20 cellular contexts compared by ENCODE assay signal in the genomic region with DNA sequence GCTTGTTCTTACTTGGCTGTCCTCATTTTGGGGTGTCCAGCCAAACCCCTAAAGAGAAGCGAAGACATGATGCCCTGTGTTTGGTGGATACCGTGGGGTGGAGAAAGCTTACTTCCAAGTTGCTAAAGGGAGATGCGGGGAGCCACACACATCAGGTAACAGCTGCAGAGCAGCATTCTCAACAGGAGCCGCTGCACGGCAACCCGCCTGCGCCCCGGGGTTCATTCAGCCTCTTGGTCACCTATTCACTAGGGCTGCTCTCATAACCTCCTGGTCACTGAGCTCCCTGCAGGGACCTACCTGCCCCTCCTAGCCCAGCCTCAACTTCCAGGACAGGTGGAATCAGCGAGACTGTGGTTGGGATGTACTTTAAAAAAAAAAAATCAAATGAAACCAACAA. TPM values are rescaled to one million over a fixed set of nuclear protein-coding genes. Genes with fewer than 3 reads are reported as not detected.
A peak's percentile ranks its signal among the peaks of the same experiment; 100 is the strongest.
DNase-seq lines count a peak whose midpoint lies in the region; ATAC-seq and TF ChIP-seq lines count a peak whose summit lies in the region.
"Had no signal": no experiment of that assay in that cellular context is flagged by ENCODE, and none has a peak within 500 bp of the region (broad histone marks: within the 10 kb centered on the region; RNA-seq: fewer than 3 reads in every experiment).

No MANE protein-coding gene starts in this region.

- no peak overlapping the region for H3K27ac ChIP-seq in CD4-positive, alpha-beta T cell (ENCODE audit: low read depth, low read length)
- peak overlapping the region; percentile 78 for H3K27ac ChIP-seq in psoas muscle

- no peaks in the 10 kb centered on the region for H3K9me3 Mint-ChIP-seq in activated T-cell treated with anti-CD3 and anti-CD28 coated beads, Interleukin-2, amount 50 U/mL, for 24 hours
- no peaks in the 10 kb centered on the region for H3K9me3 Mint-ChIP-seq in CD4-positive, alpha-beta T cell
- no peaks in the 10 kb centered on the region for H3K9me3 Mint-ChIP-seq in immature natural killer cell
- H3K9me3 Mint-ChIP-seq in osteocyte (ENCODE audit: unreplicated experiment) = no peaks in the 10 kb centered on the region
- H3K9me3 Mint-ChIP-seq: H9 had no signal

- TF ChIP-seq CTCF in CD4-positive, alpha-beta T cell (IDR thresholded peaks at IDR 0.05) = no peak
- TF ChIP-seq CTCF in psoas muscle (IDR thresholded peaks at IDR 0.05) (no peak), osteocyte (IDR thresholded peaks at IDR 0.05) (no peak)

- H3K36me3 Mint-ChIP-seq in activated T-cell treated with anti-CD3 and anti-CD28 coated beads, Interleukin-2, amount 50 U/mL, for 24 hours (ENCODE audit: low read depth) = peaks cover 96% of the 10 kb centered on the region
- peaks cover 92% of the 10 kb centered on the region for H3K36me3 Mint-ChIP-seq in CD4-positive, alpha-beta T cell (ENCODE audit: low read depth)
- H3K36me3 Mint-ChIP-seq in immature natural killer cell (peaks cover 27 to 38% (median 32%) of the 10 kb centered on the region in 3 donors), osteocyte (ENCODE audit: unreplicated experiment) (peaks cover 64% of the 10 kb centered on the region)

- intact Hi-C loops in CD4-positive, alpha-beta T cell (cut with DNase I, micrococcal nuclease) = no loop called here
- intact Hi-C loops in psoas muscle (cut with DNase I) = loop anchor here (5.0 kb wide), 2 partner anchors 78 to 298 kb away; no protein-coding TSS in a partner anchor

- H3K4me1 Mint-ChIP-seq in activated T-cell treated with anti-CD3 and anti-CD28 coated beads, Interleukin-2, amount 50 U/mL, for 24 hours (ENCODE audit: low read depth) = peaks cover 70% of the 10 kb centered on the region
- peaks cover 83% of the 10 kb centered on the region for H3K4me1 Mint-ChIP-seq in CD4-positive, alpha-beta T cell (ENCODE audit: low read depth)
- H3K4me1 Mint-ChIP-seq in immature natural killer cell = peaks cover 87 to 92% of the 10 kb centered on the region in 2 donors
- peaks cover 22% of the 10 kb centered on the region for H3K4me1 Mint-ChIP-seq in osteocyte (ENCODE audit: unreplicated experiment)

- no peak overlapping the region for H3K4me3 Mint-ChIP-seq in activated T-cell treated with anti-CD3 and anti-CD28 coated beads, Interleukin-2, amount 50 U/mL, for 24 hours
- H3K4me3 Mint-ChIP-seq in CD4-positive, alpha-beta T cell = no peak overlapping the region
- H3K4me3 Mint-ChIP-seq in immature natural killer cell = peak overlapping the region; percentile 36 to 71 (median 65)
- no peak overlapping the region for H3K4me3 Mint-ChIP-seq in osteocyte (ENCODE audit: unreplicated experiment)
- H3K4me3 Mint-ChIP-seq: H9 had no signal

- H3K4me1 ChIP-seq in psoas muscle = peaks cover 63% of the 10 kb centered on the region
- H3K4me1 ChIP-seq: BE2C had no signal

- DNase-seq in activated T-cell treated with anti-CD3 and anti-CD28 coated beads, Interleukin-2, amount 50 U/mL, for 24 hours = no peak
- no peak for DNase-seq in activated T-cell treated with anti-CD3 and anti-CD28 coated beads, Interleukin-2, amount 50 U/mL, for 1 hour
- no peak for DNase-seq in CD4-positive, alpha-beta T cell
- DNase-seq in immature natural killer cell (no peak), psoas muscle (peak in 1 of 2 donors; percentile 32), superior temporal gyrus (ENCODE audit: extremely low spot score) (no peak), LoVo (ENCODE audit: low spot score) (no peak), osteocyte (ENCODE audit: extremely low spot score, unreplicated experiment) (no peak)
- DNase-seq: BE2C, DMS 273 treated with DMSO at 0.1 percent for 48 hours, DND-41, H9, KG1, NCI-H1417, NCI-H187, NCI-H2107, NCI-H2227 treated with DMSO at 0.1 percent for 48 hours, NCI-H510A treated with DMSO at 0.1 percent for 48 hours, NCI-H774, SHP77 had no signal

- H3K9me3 ChIP-seq in CD4-positive, alpha-beta T cell (ENCODE audit: control insufficient read depth, low read length) = no peaks in the 10 kb centered on the region
- H3K9me3 ChIP-seq in psoas muscle = no peaks in the 10 kb centered on the region
- H3K9me3 ChIP-seq: BE2C had no signal

- H3K27me3 Mint-ChIP-seq in activated T-cell treated with anti-CD3 and anti-CD28 coated beads, Interleukin-2, amount 50 U/mL, for 24 hours = no peaks in the 10 kb centered on the region
- no peaks in the 10 kb centered on the region for H3K27me3 Mint-ChIP-seq in CD4-positive, alpha-beta T cell
- H3K27me3 Mint-ChIP-seq in immature natural killer cell (ENCODE audit: low read depth in 3 of 3) (peaks cover 12 to 22% (median 17%) of the 10 kb centered on the region in 3 donors), osteocyte (ENCODE audit: unreplicated experiment) (no peaks in the 10 kb centered on the region)

- no peak overlapping the region for H3K4me3 ChIP-seq in psoas muscle

- H3K27ac Mint-ChIP-seq in activated T-cell treated with anti-CD3 and anti-CD28 coated beads, Interleukin-2, amount 50 U/mL, for 24 hours = peak overlapping the region; percentile 66
- peak overlapping the region; percentile 97 for H3K27ac Mint-ChIP-seq in CD4-positive, alpha-beta T cell
- H3K27ac Mint-ChIP-seq in immature natural killer cell (peak overlapping the region; percentile 66 to 98 (median 78)), osteocyte (ENCODE audit: unreplicated experiment) (no peak overlapping the region)

- ATAC-seq in CD4-positive, alpha-beta T cell (ENCODE audit: poor library complexity) = no peak
- no peak for ATAC-seq in psoas muscle

- no peaks in the 10 kb centered on the region for H3K27me3 ChIP-seq in CD4-positive, alpha-beta T cell (ENCODE audit: control insufficient read depth, insufficient read depth, low read length)
- H3K27me3 ChIP-seq in psoas muscle (ENCODE audit: insufficient read depth in 3 of 3, low read length in 2 of 3) = no peaks in the 10 kb centered on the region
- H3K27me3 ChIP-seq: BE2C had no signal

- POLR2A ChIA-PET in CD4-positive, alpha-beta T cell (lab: Charles Lee) = interaction anchor here (1.4 kb wide), 1 partner anchor 10 kb away, joined by 5 read pairs; no protein-coding TSS in a partner anchor

- 95 to 98% (median 96%) methylated on average over 9 of the region's 9 CpGs for whole genome bisulfite sequencing in psoas muscle, 3 donors

- CTCF ChIA-PET in CD4-positive, alpha-beta T cell (lab: Charles Lee) = interaction anchor here (0.7 kb wide), 1 partner anchor 1122 kb away, joined by 3 read pairs; no protein-coding TSS in a partner anchor

- peaks cover 0 to 50% of the 10 kb centered on the region in 2 donors for H3K36me3 ChIP-seq in psoas muscle (ENCODE audit: insufficient read depth in 1 of 2, low read depth in 1 of 2)

RNA-seq across cellular contexts. Expression of gene CYTH1, which starts 13.2 kb away (rescaled TPM):
- total RNA-seq in CD4-positive, alpha-beta T cell = 100 to 1,000 TPM; 521 to 525 TPM
- polyA plus RNA-seq in immature natural killer cell (100 to 1,000 TPM; 176 to 336 (median 233) TPM), psoas muscle (10 to 100 TPM; 18.7 to 38.0 (median 23.9) TPM)
- total RNA-seq in psoas muscle (10 to 100 TPM; 25.6 to 40.4 (median 34.0) TPM), osteocyte (113 and 123 TPM in 2 replicates)

RNA-seq across cellular contexts. Expression of gene USP36, which starts 45.4 kb away (rescaled TPM):
- total RNA-seq in CD4-positive, alpha-beta T cell = 100 to 1,000 TPM; 489 to 494 TPM
- polyA plus RNA-seq in immature natural killer cell = 10 to 100 TPM in 2 of 3 donors, 1 to 10 TPM in 1; 9.6 to 31.7 (median 22.7) TPM
- 10 to 100 TPM; 24.2 to 40.5 (median 28.8) TPM for total RNA-seq in psoas muscle
- 10 to 100 TPM; 14.0 to 23.7 (median 20.6) TPM for polyA plus RNA-seq in psoas muscle
- 56.2 and 66.7 TPM in 2 replicates for total RNA-seq in osteocyte

Comparison
In these comparisons a context has a peak if more than half of its experiments do, and no peak if none do; other contexts are left out.
1. H3K4me3 Mint-ChIP-seq: peak in immature natural killer cell (5 of 5); none in activated T-cell treated with anti-CD3 and anti-CD28 coated beads, Interleukin-2, amount 50 U/mL, for 24 hours (single experiment), CD4-positive, alpha-beta T cell (single experiment) and osteocyte (single experiment).
2. intact Hi-C loops: an anchor here in psoas muscle (5.0 kb wide); none called in CD4-positive, alpha-beta T cell.